In genomic region chr12:131116437-131117117, GRCh38 we compare ENCODE assay signal across 10 cellular contexts.
A peak's percentile ranks its signal among the peaks of the same experiment; 100 is the strongest.
DNase-seq lines count a peak whose midpoint lies in the region; ATAC-seq and TF ChIP-seq lines count a peak whose summit lies in the region.
"Had no signal": no experiment of that assay in that cellular context is flagged by ENCODE, and none has a peak within 500 bp of the region (broad histone marks: within the 10 kb centered on the region; RNA-seq: fewer than 3 reads in every experiment).

No MANE protein-coding gene starts in this region.

- no peak overlapping the region for H3K27ac ChIP-seq in HEK293 (ENCODE audit: extremely low read depth, low read depth, low read length)
- H3K27ac ChIP-seq in mesenchymal stem cell (ENCODE audit: low read length, poor library complexity, severe bottlenecking): no peak overlapping the region

- H2AK5ac ChIP-seq in mesenchymal stem cell (ENCODE audit: low read length, severe bottlenecking): no peak overlapping the region

- CTCF ChIA-PET in HEK293 (lab: Yijun Ruan, JAX): interaction anchor here (0.5 to 3.6 kb wide), 11 partner anchors 10 to 841 kb away, joined by 3 to 31 read pairs (median 3); no protein-coding TSS in a partner anchor

- no peak overlapping the region for H2BK120ac ChIP-seq in mesenchymal stem cell (ENCODE audit: low read depth, low read length)

- peak overlapping the region; percentile 36 for H3K27ac Mint-ChIP-seq in central memory CD8-positive, alpha-beta T cell (ENCODE audit: low read depth)
- H3K27ac Mint-ChIP-seq in natural killer cell treated with Interleukin-12 subunit alpha and Interleukin-12 subunit beta and Interleukin-15 and Interleukin-18, amount 100 ng/mL, for 72 hours: no peak overlapping the region
- H3K27ac Mint-ChIP-seq: activated naive CD4-positive, alpha-beta T cell treated with anti-CD3 and anti-CD28 coated beads for 36 hours; immature natural killer cell had no signal

- no peak overlapping the region for H3K18ac ChIP-seq in mesenchymal stem cell (ENCODE audit: low read depth in 1 of 2, low read length in 2 of 2)

- H2AFZ ChIP-seq in mesenchymal stem cell (ENCODE audit: low read depth, low read length): no peak overlapping the region

- H2BK5ac ChIP-seq in mesenchymal stem cell (ENCODE audit: low read depth, low read length, poor library complexity, severe bottlenecking): no peak overlapping the region

- H3K9me3 ChIP-seq in HEK293 (ENCODE audit: control insufficient read depth, insufficient read depth, low read depth, low read length): no peaks in the 10 kb centered on the region
- no peaks in the 10 kb centered on the region for H3K9me3 ChIP-seq in mesenchymal stem cell (ENCODE audit: control insufficient read depth, low read length)

- H3K4me3 ChIP-seq in HEK293 (ENCODE audit: low read depth, low read length) (no peak overlapping the region), mesenchymal stem cell (ENCODE audit: insufficient read depth in 1 of 2, low read depth in 1 of 2, low read length in 2 of 2) (peak overlapping the region in 1 of 2 experiments; percentile 38)

- H3K9ac ChIP-seq in mesenchymal stem cell (ENCODE audit: low read length): peak overlapping the region; percentile 64

- H3K4ac ChIP-seq in mesenchymal stem cell (ENCODE audit: low read depth in 1 of 2, low read length in 2 of 2): no peak overlapping the region

- H3K36me3 Mint-ChIP-seq in central memory CD8-positive, alpha-beta T cell (ENCODE audit: insufficient read depth): no peaks in the 10 kb centered on the region
- H3K36me3 Mint-ChIP-seq in natural killer cell treated with Interleukin-12 subunit alpha and Interleukin-12 subunit beta and Interleukin-15 and Interleukin-18, amount 100 ng/mL, for 72 hours: no peaks in the 10 kb centered on the region
- H3K36me3 Mint-ChIP-seq: immature natural killer cell had no signal

- H3K14ac ChIP-seq in mesenchymal stem cell (ENCODE audit: low read length in 2 of 2): no peak overlapping the region

- no peak overlapping the region for H3K4me2 ChIP-seq in mesenchymal stem cell (ENCODE audit: low read length, poor library complexity, severe bottlenecking)

- H3K4me3 Mint-ChIP-seq in central memory CD8-positive, alpha-beta T cell: no peak overlapping the region
- H3K4me3 Mint-ChIP-seq in natural killer cell treated with Interleukin-12 subunit alpha and Interleukin-12 subunit beta and Interleukin-15 and Interleukin-18, amount 100 ng/mL, for 72 hours: no peak overlapping the region
- H3K4me3 Mint-ChIP-seq: activated naive CD4-positive, alpha-beta T cell treated with anti-CD3 and anti-CD28 coated beads for 36 hours; immature natural killer cell had no signal

- H3K27me3 ChIP-seq in mesenchymal stem cell (ENCODE audit: control insufficient read depth in 1 of 2, insufficient read depth in 1 of 2, low read length in 2 of 2): no peaks in the 10 kb centered on the region

- H3K36me3 ChIP-seq in HEK293 (ENCODE audit: control insufficient read depth in 2 of 2, insufficient read depth in 1 of 2, low read length in 2 of 2) (no peaks in the 10 kb centered on the region), mesenchymal stem cell (ENCODE audit: control insufficient read depth in 1 of 2, insufficient read depth in 2 of 2, low read depth in 1 of 2, low read length in 2 of 2) (no peaks in the 10 kb centered on the region)

- no peaks in the 10 kb centered on the region for H3K79me1 ChIP-seq in mesenchymal stem cell (replicated peaks; ENCODE audit: low read length, poor library complexity, severe bottlenecking)

- H2BK15ac ChIP-seq in mesenchymal stem cell (ENCODE audit: low read depth, poor library complexity, severe bottlenecking): no peak overlapping the region

- DNase-seq in AG09319 (ENCODE audit: extremely low read depth, low read depth) (peak; percentile 24), mesenchymal stem cell (no peak), NCI-H748 (lab: John Stamatoyannopoulos, UW; ENCODE audit: unreplicated experiment) (no peak), NCI-H2081 (lab: John Stamatoyannopoulos, UW) (no peak)
- DNase-seq in central memory CD8-positive, alpha-beta T cell (ENCODE audit: low spot score in 2 of 2): no peak
- no peak for DNase-seq in natural killer cell treated with Interleukin-12 subunit alpha and Interleukin-12 subunit beta and Interleukin-15 and Interleukin-18, amount 100 ng/mL, for 72 hours (ENCODE audit: low spot score)
- DNase-seq: activated naive CD4-positive, alpha-beta T cell treated with anti-CD3 and anti-CD28 coated beads for 36 hours; immature natural killer cell had no signal

- TF ChIP-seq CTCF in AG09319 (IDR thresholded peaks at IDR 0.05; ENCODE audit: low read depth, low read length): peak; percentile 50
- 0 out of 2 replicates have a peak, but pooled peaks have one; percentile 34 for TF ChIP-seq CTCF in HEK293 (tag by site-specific recombination; IDR thresholded peaks at IDR 0.05)

- no peak overlapping the region for H4K8ac ChIP-seq in mesenchymal stem cell (ENCODE audit: low read length)

- no peak overlapping the region for H2BK12ac ChIP-seq in mesenchymal stem cell (ENCODE audit: low read length in 2 of 2)

- POLR2A ChIA-PET in HEK293 (lab: Yijun Ruan, JAX): no interaction called here

- no peaks in the 10 kb centered on the region for H3K9me3 Mint-ChIP-seq in central memory CD8-positive, alpha-beta T cell
- no peaks in the 10 kb centered on the region for H3K9me3 Mint-ChIP-seq in natural killer cell treated with Interleukin-12 subunit alpha and Interleukin-12 subunit beta and Interleukin-15 and Interleukin-18, amount 100 ng/mL, for 72 hours
- H3K9me3 Mint-ChIP-seq: activated naive CD4-positive, alpha-beta T cell treated with anti-CD3 and anti-CD28 coated beads for 36 hours; immature natural killer cell had no signal

- no peak overlapping the region for H3K23ac ChIP-seq in mesenchymal stem cell (ENCODE audit: low read length in 2 of 2)

- 44% methylated on average over 12 of the region's 15 CpGs for WGBS in mesenchymal stem cell

- H4K91ac ChIP-seq in mesenchymal stem cell (ENCODE audit: low read length): no peak overlapping the region

- ATAC-seq in central memory CD8-positive, alpha-beta T cell (replicated peaks; ENCODE audit: extremely low read depth, poor library complexity, severe bottlenecking): no peak
- ATAC-seq in HG03469 (IDR thresholded peaks at IDR 0.05; ENCODE audit: unreplicated experiment): no peak
- ATAC-seq in natural killer cell treated with Interleukin-12 subunit alpha and Interleukin-12 subunit beta and Interleukin-15 and Interleukin-18, amount 100 ng/mL, for 72 hours: no peak

- H3K4me1 Mint-ChIP-seq in central memory CD8-positive, alpha-beta T cell: no peaks in the 10 kb centered on the region
- no peaks in the 10 kb centered on the region for H3K4me1 Mint-ChIP-seq in natural killer cell treated with Interleukin-12 subunit alpha and Interleukin-12 subunit beta and Interleukin-15 and Interleukin-18, amount 100 ng/mL, for 72 hours (ENCODE audit: low read depth in 2 of 2)
- H3K4me1 Mint-ChIP-seq: immature natural killer cell had no signal

- H3K27me3 Mint-ChIP-seq in central memory CD8-positive, alpha-beta T cell: peaks cover 56% of the 10 kb centered on the region
- H3K27me3 Mint-ChIP-seq in natural killer cell treated with Interleukin-12 subunit alpha and Interleukin-12 subunit beta and Interleukin-15 and Interleukin-18, amount 100 ng/mL, for 72 hours: peaks cover 8 to 14% of the 10 kb centered on the region in 2 donors

- H3K4me1 ChIP-seq in HEK293 (ENCODE audit: control insufficient read depth, insufficient read depth, low read length): no peaks in the 10 kb centered on the region
- peaks cover 6% of the 10 kb centered on the region for H3K4me1 ChIP-seq in mesenchymal stem cell (ENCODE audit: control insufficient read depth, insufficient read depth, low read depth, low read length)

TF ChIP-seq in HEK293, 187 proteins besides CTCF, POLR2A, EP300 and RAD21 (continues in another document):
- TF ChIP-seq ZNF660 (tag by site-specific recombination; IDR thresholded peaks at IDR 0.05): no peak
- TF ChIP-seq EGR2 (tag by site-specific recombination; IDR thresholded peaks at IDR 0.05; ENCODE audit: low read depth): peak; percentile 47; the same call in 1 of the 2 replicates
- TF ChIP-seq, protein P1, sequence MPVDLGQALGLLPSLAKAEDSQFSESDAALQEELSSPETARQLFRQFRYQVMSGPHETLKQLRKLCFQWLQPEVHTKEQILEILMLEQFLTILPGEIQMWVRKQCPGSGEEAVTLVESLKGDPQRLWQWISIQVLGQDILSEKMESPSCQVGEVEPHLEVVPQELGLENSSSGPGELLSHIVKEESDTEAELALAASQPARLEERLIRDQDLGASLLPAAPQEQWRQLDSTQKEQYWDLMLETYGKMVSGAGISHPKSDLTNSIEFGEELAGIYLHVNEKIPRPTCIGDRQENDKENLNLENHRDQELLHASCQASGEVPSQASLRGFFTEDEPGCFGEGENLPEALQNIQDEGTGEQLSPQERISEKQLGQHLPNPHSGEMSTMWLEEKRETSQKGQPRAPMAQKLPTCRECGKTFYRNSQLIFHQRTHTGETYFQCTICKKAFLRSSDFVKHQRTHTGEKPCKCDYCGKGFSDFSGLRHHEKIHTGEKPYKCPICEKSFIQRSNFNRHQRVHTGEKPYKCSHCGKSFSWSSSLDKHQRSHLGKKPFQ (tag by site-specific recombination; IDR thresholded peaks at IDR 0.05): no peak
- TF ChIP-seq MZF1 (tag by site-specific recombination; IDR thresholded peaks at IDR 0.05; ENCODE audit: borderline replicate concordance): no peak
